20 cellular contexts compared by ENCODE assay signal in genomic region chr14:89065879-89066278, GRCh38.
A peak's percentile ranks its signal among the peaks of the same experiment; 100 is the strongest.
DNase-seq lines count a peak whose midpoint lies in the region; ATAC-seq and TF ChIP-seq lines count a peak whose summit lies in the region.
"Had no signal": no experiment of that assay in that cellular context is flagged by ENCODE, and none has a peak within 500 bp of the region (broad histone marks: within the 10 kb centered on the region; RNA-seq: fewer than 3 reads in every experiment).

No MANE protein-coding gene starts in this region.

- no peak overlapping the region for H2BK15ac ChIP-seq in mesendoderm (replicated peaks; ENCODE audit: low read depth)

- CTCF ChIA-PET in SK-N-SH (lab: Yijun Ruan, JAX): no interaction called here

- H3K56ac ChIP-seq in mesendoderm (ENCODE audit: low read length): no peak overlapping the region

- no peak overlapping the region for H4K8ac ChIP-seq in mesendoderm (ENCODE audit: low read depth, low read length)

- H2BK120ac ChIP-seq in mesendoderm (ENCODE audit: low read depth, low read length): no peak overlapping the region

- DNase-seq in SK-N-SH (no peak), mesendoderm (peak; percentile 22), DMS114 treated with DMSO at 0.1 percent for 48 hours (lab: John Stamatoyannopoulos, UW; ENCODE audit: unreplicated experiment) (no peak)
- no peak for DNase-seq in activated CD4-positive, alpha-beta T cell treated with anti-CD3 and anti-CD28 coated beads, Interleukin-2, amount 50 U/mL, for 48 hours
- DNase-seq: AML-193; Caco-2; Calu3; CD4-positive, alpha-beta T cell; CD8-positive, alpha-beta T cell; DMS153; DMS53; DMS79; EL; GDM1 had no signal

- no peaks in the 10 kb centered on the region for H3K9me3 ChIP-seq in SK-N-SH
- H3K9me3 ChIP-seq: A549, Caco-2 had no signal

- no peak overlapping the region for H3K4ac ChIP-seq in mesendoderm (ENCODE audit: low read depth, low read length)

- no peak overlapping the region for H3K18ac ChIP-seq in mesendoderm (ENCODE audit: low read length)

- H3K9me2 ChIP-seq in SK-N-SH: no peaks in the 10 kb centered on the region

- H2BK5ac ChIP-seq in mesendoderm (ENCODE audit: low read length): no peak overlapping the region

- H3K36me3 ChIP-seq in SK-N-SH (replicated peaks in 1 of 2; ENCODE audit: control insufficient read depth in 1 of 2, insufficient read depth in 2 of 2, low read length in 1 of 2): no peaks in the 10 kb centered on the region
- no peaks in the 10 kb centered on the region for H3K36me3 ChIP-seq in mesendoderm (ENCODE audit: control insufficient read depth, insufficient read depth, low read length)
- H3K36me3 ChIP-seq: BLaER1 treated with 17β-estradiol and CSF1 and Interleukin-3, amounts not matched to agents 10 nM and 100 nM had no signal

- no peak for TF ChIP-seq RAD21 in SK-N-SH (IDR thresholded peaks at IDR 0.05; ENCODE audit: low read length)

- no peaks in the 10 kb centered on the region for H3K27me3 ChIP-seq in SK-N-SH (ENCODE audit: insufficient read depth)
- H3K27me3 ChIP-seq in mesendoderm (ENCODE audit: insufficient read depth, low read length, poor library complexity): no peaks in the 10 kb centered on the region
- H3K27me3 ChIP-seq: BLaER1 treated with 17β-estradiol and CSF1 and Interleukin-3, amounts not matched to agents 10 nM and 100 nM had no signal

- H3K4me1 ChIP-seq in SK-N-SH (ENCODE audit: control insufficient read depth in 1 of 2, insufficient read depth in 2 of 2, low read depth in 1 of 2, low read length in 1 of 2) (no peaks in the 10 kb centered on the region), mesendoderm (ENCODE audit: control insufficient read depth, low read depth, low read length) (no peaks in the 10 kb centered on the region)
- H3K4me1 ChIP-seq: A549 had no signal

- no peak overlapping the region for H3K27ac ChIP-seq in SK-N-SH (ENCODE audit: low read depth in 2 of 2, low read length in 1 of 2)
- H3K27ac ChIP-seq in mesendoderm (ENCODE audit: low read depth, low read length): no peak overlapping the region
- H3K27ac ChIP-seq: 22Rv1; A549; BLaER1 treated with 17β-estradiol and CSF1 and Interleukin-3, amounts not matched to agents 10 nM and 100 nM; C4-2B had no signal

- no peak overlapping the region for H4K5ac ChIP-seq in mesendoderm (ENCODE audit: low read length)

- no peaks in the 10 kb centered on the region for H3F3A ChIP-seq in SK-N-SH (replicated peaks; ENCODE audit: insufficient read depth)

- no peaks in the 10 kb centered on the region for H3K79me1 ChIP-seq in mesendoderm (ENCODE audit: low read length)

- TF ChIP-seq EP300 in SK-N-SH (IDR thresholded peaks at IDR 0.05; ENCODE audit: borderline replicate concordance in 1 of 2, low read depth in 1 of 2, low read length in 1 of 2): no peak

- no peak overlapping the region for H2AK5ac ChIP-seq in mesendoderm (ENCODE audit: low read length)

- no peak overlapping the region for H3K4me3 ChIP-seq in SK-N-SH (ENCODE audit: low read depth in 2 of 2, low read length in 1 of 2)
- no peak overlapping the region for H3K4me3 ChIP-seq in mesendoderm (ENCODE audit: low read length)
- H3K4me3 ChIP-seq: A549; BLaER1 treated with 17β-estradiol and CSF1 and Interleukin-3, amounts not matched to agents 10 nM and 100 nM; GM12878 had no signal

- WGBS in SK-N-SH (ENCODE audit: low lambda C conversion rate): 62% methylated on average over 2 of the region's 2 CpGs
- 100% methylated on average over 2 of the region's 2 CpGs for WGBS in mesendoderm (ENCODE audit: extremely low coverage, insufficient coverage, low lambda C conversion rate)

- H3K23ac ChIP-seq in mesendoderm (ENCODE audit: low read length): no peak overlapping the region

- no peaks in the 10 kb centered on the region for H4K20me1 ChIP-seq in SK-N-SH (ENCODE audit: insufficient read depth)
- H4K20me1 ChIP-seq: BLaER1 treated with 17β-estradiol and CSF1 and Interleukin-3, amounts not matched to agents 10 nM and 100 nM had no signal

- H2AFZ ChIP-seq in SK-N-SH (ENCODE audit: low read depth): no peak overlapping the region

- POLR2A ChIA-PET in SK-N-SH (lab: Yijun Ruan, JAX): no interaction called here

- no peak for TF ChIP-seq CTCF in SK-N-SH (IDR thresholded peaks at IDR 0.05)

- no peak overlapping the region for H3K4me2 ChIP-seq in SK-N-SH
- H3K4me2 ChIP-seq in mesendoderm (ENCODE audit: low read length): no peak overlapping the region
- H3K4me2 ChIP-seq: A549; BLaER1 treated with 17β-estradiol and CSF1 and Interleukin-3, amounts not matched to agents 10 nM and 100 nM had no signal

- H3K9ac ChIP-seq in SK-N-SH (no peak overlapping the region), mesendoderm (ENCODE audit: low read length) (no peak overlapping the region)
- H3K9ac ChIP-seq: BLaER1 treated with 17β-estradiol and CSF1 and Interleukin-3, amounts not matched to agents 10 nM and 100 nM had no signal

- no peak for ATAC-seq in SK-N-SH treated with all-trans-retinoic acid at 6 μM for 48 hours
- ATAC-seq: A549; CD8-positive, alpha-beta T cell; GM12878 had no signal

- no peaks in the 10 kb centered on the region for H3K79me2 ChIP-seq in SK-N-SH (ENCODE audit: insufficient read depth)
- no peaks in the 10 kb centered on the region for H3K79me2 ChIP-seq in mesendoderm (ENCODE audit: control insufficient read depth, insufficient read depth, low read length)

TF ChIP-seq in SK-N-SH treated with all-trans-retinoic acid at 6 μM for 48 hours, 23 proteins besides CTCF, POLR2A, EP300 and RAD21:
- TF ChIP-seq ISL1 (CRISPR knock-in tag; IDR thresholded peaks at IDR 0.05) (peak; percentile 78), ARNTL (CRISPR knock-in tag; IDR thresholded peaks at IDR 0.05; ENCODE audit: borderline replicate concordance, low read depth) (no peak), CSRNP3 (CRISPR knock-in tag; IDR thresholded peaks at IDR 0.05) (0 out of 2 replicates have a peak, but pooled peaks have one; percentile 40), ZFP30 (CRISPR knock-in tag; IDR thresholded peaks at IDR 0.05) (no peak), CREB5 (CRISPR knock-in tag; IDR thresholded peaks at IDR 0.05; ENCODE audit: low read depth) (peak; percentile 55; the same call in 1 of the 2 replicates), ESRRG (CRISPR knock-in tag; IDR thresholded peaks at IDR 0.05) (no peak)

TF ChIP-seq in SK-N-SH, 30 proteins besides CTCF, POLR2A, EP300 and RAD21 (continues in another document):
- no peak for TF ChIP-seq MAX (IDR thresholded peaks at IDR 0.05; ENCODE audit: low read depth)
- TF ChIP-seq GABPA (IDR thresholded peaks at IDR 0.05; ENCODE audit: low read depth): no peak
- TF ChIP-seq, protein P1, sequence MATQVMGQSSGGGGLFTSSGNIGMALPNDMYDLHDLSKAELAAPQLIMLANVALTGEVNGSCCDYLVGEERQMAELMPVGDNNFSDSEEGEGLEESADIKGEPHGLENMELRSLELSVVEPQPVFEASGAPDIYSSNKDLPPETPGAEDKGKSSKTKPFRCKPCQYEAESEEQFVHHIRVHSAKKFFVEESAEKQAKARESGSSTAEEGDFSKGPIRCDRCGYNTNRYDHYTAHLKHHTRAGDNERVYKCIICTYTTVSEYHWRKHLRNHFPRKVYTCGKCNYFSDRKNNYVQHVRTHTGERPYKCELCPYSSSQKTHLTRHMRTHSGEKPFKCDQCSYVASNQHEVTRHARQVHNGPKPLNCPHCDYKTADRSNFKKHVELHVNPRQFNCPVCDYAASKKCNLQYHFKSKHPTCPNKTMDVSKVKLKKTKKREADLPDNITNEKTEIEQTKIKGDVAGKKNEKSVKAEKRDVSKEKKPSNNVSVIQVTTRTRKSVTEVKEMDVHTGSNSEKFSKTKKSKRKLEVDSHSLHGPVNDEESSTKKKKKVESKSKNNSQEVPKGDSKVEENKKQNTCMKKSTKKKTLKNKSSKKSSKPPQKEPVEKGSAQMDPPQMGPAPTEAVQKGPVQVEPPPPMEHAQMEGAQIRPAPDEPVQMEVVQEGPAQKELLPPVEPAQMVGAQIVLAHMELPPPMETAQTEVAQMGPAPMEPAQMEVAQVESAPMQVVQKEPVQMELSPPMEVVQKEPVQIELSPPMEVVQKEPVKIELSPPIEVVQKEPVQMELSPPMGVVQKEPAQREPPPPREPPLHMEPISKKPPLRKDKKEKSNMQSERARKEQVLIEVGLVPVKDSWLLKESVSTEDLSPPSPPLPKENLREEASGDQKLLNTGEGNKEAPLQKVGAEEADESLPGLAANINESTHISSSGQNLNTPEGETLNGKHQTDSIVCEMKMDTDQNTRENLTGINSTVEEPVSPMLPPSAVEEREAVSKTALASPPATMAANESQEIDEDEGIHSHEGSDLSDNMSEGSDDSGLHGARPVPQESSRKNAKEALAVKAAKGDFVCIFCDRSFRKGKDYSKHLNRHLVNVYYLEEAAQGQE (IDR thresholded peaks at IDR 0.05; ENCODE audit: low read depth, low read length): no peak
- no peak for TF ChIP-seq TEAD4 (IDR thresholded peaks at IDR 0.05; ENCODE audit: borderline replicate concordance, insufficient read depth)
- no peak for TF ChIP-seq MEF2A (IDR thresholded peaks at IDR 0.05; ENCODE audit: borderline replicate concordance, low read depth)
- TF ChIP-seq SMC3 (IDR thresholded peaks at IDR 0.05; ENCODE audit: low read depth, low read length): no peak
- TF ChIP-seq USF1 (IDR thresholded peaks at IDR 0.05; ENCODE audit: borderline replicate concordance, low read depth): no peak
- TF ChIP-seq POLR2AphosphoS5 (IDR thresholded peaks at IDR 0.05; ENCODE audit: low read depth, low read length): no peak
- no peak for TF ChIP-seq NRF1 (IDR thresholded peaks at IDR 0.05; ENCODE audit: low read depth, low read length)
- no peak for TF ChIP-seq TCF12 (IDR thresholded peaks at IDR 0.05)
- no peak for TF ChIP-seq EZH2phosphoT487 (IDR thresholded peaks at IDR 0.05; ENCODE audit: borderline replicate concordance, low read depth)
- no peak for TF ChIP-seq TAF1 (IDR thresholded peaks at IDR 0.05; ENCODE audit: borderline replicate concordance, low read depth, low read length)
- no peak for TF ChIP-seq CHD2 (IDR thresholded peaks at IDR 0.05; ENCODE audit: low read length, partially characterized antibody)
